In the genomic region with DNA sequence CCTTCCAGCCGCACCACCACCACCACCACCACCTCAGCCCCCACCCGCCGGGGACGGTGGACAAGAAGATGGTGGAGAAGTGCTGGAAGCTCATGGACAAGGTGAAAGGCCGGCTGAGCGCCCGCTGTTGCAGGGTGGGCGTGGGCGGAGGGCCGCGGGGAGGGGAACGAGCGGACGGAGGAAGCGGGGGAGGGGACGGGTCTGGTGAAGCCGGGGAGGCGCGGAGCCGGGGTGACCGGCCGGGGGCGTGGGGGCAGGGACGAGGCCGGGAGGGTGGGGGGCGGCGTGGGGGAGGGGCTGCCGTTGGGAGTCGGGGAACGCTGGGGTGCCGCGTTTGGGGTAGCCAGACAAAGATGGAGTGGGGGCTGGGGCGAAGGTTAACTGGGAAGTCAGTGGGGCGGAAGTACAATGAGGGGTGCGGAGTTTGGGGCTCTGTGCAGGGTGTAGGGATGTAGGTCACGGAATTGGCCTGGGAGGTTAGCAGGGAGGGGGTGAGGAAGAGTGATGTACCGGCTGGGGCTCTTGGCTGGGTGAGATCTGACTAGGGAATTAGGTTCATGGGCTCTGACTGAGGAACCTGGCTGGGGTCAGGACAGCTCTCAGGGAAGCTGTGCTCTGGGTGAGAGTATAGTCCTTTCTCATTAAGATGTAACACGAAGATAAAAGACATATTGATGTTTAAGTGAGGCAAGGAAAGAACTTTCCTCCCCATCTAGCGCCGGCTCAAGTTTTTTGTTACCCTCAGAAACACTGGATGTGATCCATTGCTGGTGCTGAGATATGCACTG, we compare ENCODE assay signal across 8 cellular contexts. TPM values are rescaled to one million over a fixed set of nuclear protein-coding genes. Genes with fewer than 3 reads are reported as not detected.
A peak's percentile ranks its signal among the peaks of the same experiment; 100 is the strongest.
DNase-seq lines count a peak whose midpoint lies in the region; ATAC-seq and TF ChIP-seq lines count a peak whose summit lies in the region.

No MANE protein-coding gene starts in this region.

- H3K27ac Mint-ChIP-seq in glutamatergic neuron (ENCODE audit: unreplicated experiment), result peak overlapping the region; percentile 96

- DNase-seq in GM10248 (ENCODE audit: extremely low spot score) (peak; percentile 76), glutamatergic neuron (peak; percentile 77), ovary (peak; percentile 56 to 78 (median 72)), GDM1 (lab: John Stamatoyannopoulos, UW) (no peak)
- peak; percentile 36 for DNase-seq in activated gamma-delta T cell treated with anti-CD3 and anti-CD28 coated beads, Interleukin-2, amount 50 U/mL, for 16 hours (ENCODE audit: low read depth)

- H3K36me3 Mint-ChIP-seq in glutamatergic neuron (ENCODE audit: unreplicated experiment), result no peaks in the 10 kb centered on the region

- H2AFZ ChIP-seq in OCI-LY1 (ENCODE audit: low read length), result no peak overlapping the region

- H3K4me1 Mint-ChIP-seq in glutamatergic neuron (ENCODE audit: low read depth, unreplicated experiment), result peaks cover 4% of the 10 kb centered on the region

- TF ChIP-seq POLR2A in ovary (IDR thresholded peaks at IDR 0.05), result no peak

- CTCF ChIA-PET in GM10248 (lab: Yijun Ruan, JAX), result interaction anchor here (0.6 to 4.5 kb wide), 41 partner anchors 10 to 517 kb away, joined by 3 to 43 read pairs (median 3); a partner anchor contains a TSS

- 0 to 2% (median 1%) methylated on average over 40 of the region's 40 CpGs for WGBS in ovary, 3 donors
- 1% methylated on average over 40 of the region's 40 CpGs for WGBS in thymus

- H3K27me3 Mint-ChIP-seq in glutamatergic neuron (ENCODE audit: unreplicated experiment), result peaks cover 5% of the 10 kb centered on the region

- H3K36me3 ChIP-seq in OCI-LY1 (ENCODE audit: insufficient read depth, low read length) (no peaks in the 10 kb centered on the region), ovary (no peaks in the 10 kb centered on the region), thymus (ENCODE audit: control insufficient read depth, insufficient read depth) (no peaks in the 10 kb centered on the region)

- no peaks in the 10 kb centered on the region for H3K9me3 ChIP-seq in OCI-LY1 (ENCODE audit: low read length)
- H3K9me3 ChIP-seq in ovary, result no peaks in the 10 kb centered on the region
- H3K9me3 ChIP-seq in thymus (ENCODE audit: control insufficient read depth), result no peaks in the 10 kb centered on the region

- H3K79me2 ChIP-seq in OCI-LY1 (ENCODE audit: insufficient read depth, low read length), result peaks cover 47% of the 10 kb centered on the region

- H3K4me3 Mint-ChIP-seq in glutamatergic neuron (ENCODE audit: unreplicated experiment), result peak overlapping the region; percentile 100

- H3K4me3 ChIP-seq in OCI-LY1 (ENCODE audit: low read depth, low read length, poor library complexity, severe bottlenecking) (peak overlapping the region; percentile 96), ovary (peak overlapping the region; percentile 85), thymus (ENCODE audit: low read length) (peak overlapping the region; percentile 54)

- peak overlapping the region; percentile 79 for H3K4me2 ChIP-seq in OCI-LY1 (ENCODE audit: low read length)

- H3K9me3 Mint-ChIP-seq in glutamatergic neuron (ENCODE audit: unreplicated experiment), result peaks cover 4% of the 10 kb centered on the region

- H4K20me1 ChIP-seq in OCI-LY1 (ENCODE audit: insufficient read depth, low read length), result no peaks in the 10 kb centered on the region

- no peaks in the 10 kb centered on the region for H3K27me3 ChIP-seq in OCI-LY1 (ENCODE audit: insufficient read depth, low read length)
- H3K27me3 ChIP-seq in ovary, result no peaks in the 10 kb centered on the region
- no peaks in the 10 kb centered on the region for H3K27me3 ChIP-seq in thymus (ENCODE audit: control insufficient read depth, insufficient read depth)

- H3K9ac ChIP-seq in OCI-LY1 (ENCODE audit: low read length), result peak overlapping the region; percentile 95

- H3K27ac ChIP-seq in OCI-LY1 (ENCODE audit: low read depth, low read length, poor library complexity, severe bottlenecking) (peak overlapping the region; percentile 65), ovary (peak overlapping the region; percentile 95 to 98), thymus (ENCODE audit: low read depth) (peak overlapping the region; percentile 54)

- H3K9me2 ChIP-seq in OCI-LY1 (ENCODE audit: low read depth, low read length), result no peaks in the 10 kb centered on the region

- H3K4me1 ChIP-seq in OCI-LY1 (ENCODE audit: insufficient read depth, low read length, severe bottlenecking) (peaks cover 39% of the 10 kb centered on the region), ovary (ENCODE audit: insufficient read depth) (no peaks in the 10 kb centered on the region), thymus (ENCODE audit: control insufficient read depth, insufficient read depth, low read length) (peaks cover 3% of the 10 kb centered on the region)

- TF ChIP-seq CTCF in GM10248 (IDR thresholded peaks at IDR 0.05; ENCODE audit: control extremely low read depth, extremely low read depth, low read depth, missing control alignments) (no peak), OCI-LY1 (IDR thresholded peaks at IDR 0.05; ENCODE audit: low read length) (no peak), glutamatergic neuron (IDR thresholded peaks at IDR 0.05; ENCODE audit: partially characterized antibody, unreplicated experiment) (no peak), ovary (IDR thresholded peaks at IDR 0.05) (no peak)

- POLR2A ChIA-PET in GM10248 (lab: Yijun Ruan, JAX), result interaction anchor here (1.0 to 1.1 kb wide), 2 partner anchors 43 to 112 kb away, joined by 3 to 5 read pairs; a partner anchor contains a TSS

- ATAC-seq in HG02571 (IDR thresholded peaks at IDR 0.05; ENCODE audit: unreplicated experiment), result peak; percentile 32

- TF ChIP-seq EP300 in ovary (IDR thresholded peaks at IDR 0.05), result no peak

- H3F3A ChIP-seq in OCI-LY1 (ENCODE audit: insufficient read depth, low read length), result no peaks in the 10 kb centered on the region

- intact Hi-C loops in ovary (cut with DNase I), result loop anchor here in 3 of 4 donors (5.0 to 10.0 kb wide), 3 partner anchors 108 to 131 kb away; a partner anchor contains a TSS

RNA-seq across cellular contexts. Expression of a gene that starts 0.6 kb away (rescaled TPM):
- total RNA-seq in glutamatergic neuron (ENCODE audit: unreplicated experiment) (40.5 TPM), ovary (10 to 100 TPM in 5 of 7 donors, 1 to 10 TPM in 2; 7.6 to 17.9 (median 13.4) TPM)
- polyA plus RNA-seq in ovary (10 to 100 TPM in 1 of 2 donors, 1 to 10 TPM in 1; 3.6 to 12.3 TPM), thymus (21.9 TPM)

RNA-seq across cellular contexts. Expression of a gene that starts 21.4 kb away (rescaled TPM):
- not detected for total RNA-seq in glutamatergic neuron (ENCODE audit: unreplicated experiment)
- 10 to 100 TPM in 1 of 7 donors, 1 to 10 TPM in 1, under 1 TPM in 3, not detected in 2; 0.32 to 27.5 (median 0.95) TPM for total RNA-seq in ovary
- polyA plus RNA-seq in ovary, result under 1 TPM in 1 of 2 donors, not detected in 1; 0.11 TPM
- 0.07 TPM for polyA plus RNA-seq in thymus

RNA-seq across cellular contexts. Expression of a gene that starts 38.2 kb away (rescaled TPM):
- total RNA-seq in glutamatergic neuron (ENCODE audit: unreplicated experiment) (1.7 TPM), ovary (10 to 100 TPM in 3 of 7 donors, 1 to 10 TPM in 4; 4.4 to 13.4 (median 9.4) TPM)
- polyA plus RNA-seq in ovary (1 to 10 TPM; 3.1 to 6.1 TPM), thymus (6.5 TPM)

RNA-seq across cellular contexts. Expression of a gene that starts 57.9 kb away (rescaled TPM):
- total RNA-seq in glutamatergic neuron (ENCODE audit: unreplicated experiment), result 2.4 TPM
- total RNA-seq in ovary, result under 1 TPM in 4 of 7 donors, not detected in 3; 0.10 to 0.80 (median 0.32) TPM
- 1 to 10 TPM in 1 of 2 donors, under 1 TPM in 1; 0.06 to 1.3 TPM for polyA plus RNA-seq in ovary
- 2.8 TPM for polyA plus RNA-seq in thymus
